ENCODE assay signal across 13 cellular contexts in genomic region chr1:156486421-156487344, GRCh38. TPM values are rescaled to one million over a fixed set of nuclear protein-coding genes. Genes with fewer than 3 reads are reported as not detected.
DNase-seq lines count a peak whose midpoint lies in the region; ATAC-seq and TF ChIP-seq lines count a peak whose summit lies in the region.
"Had no signal": no experiment of that assay in that cellular context is flagged by ENCODE, and none has a peak within 500 bp of the region (broad histone marks: within the 10 kb centered on the region; RNA-seq: fewer than 3 reads in every experiment).

No MANE protein-coding gene starts in this region.

- TF ChIP-seq POLR2A in uterus (IDR thresholded peaks at IDR 0.05) = no peak

- H3K27ac ChIP-seq in right atrium auricular region = peak overlapping the region; percentile 97 to 100
- peak overlapping the region; percentile 19 to 100 for H3K27ac ChIP-seq in uterus
- H3K27ac ChIP-seq: SJSA1 had no signal

- POLR2A ChIA-PET in activated CD8-positive, alpha-beta T cell treated with anti-CD3 and anti-CD28 coated beads for 36 hours (lab: Charles Lee) = interaction anchor here (1.5 to 15.0 kb wide), 2 partner anchors 13 to 106 kb away, joined by 6 to 245 read pairs; partner anchors contain the start of genes MEF2D and NAXE

- no peaks in the 10 kb centered on the region for H3K9me3 ChIP-seq in right atrium auricular region
- no peaks in the 10 kb centered on the region for H3K9me3 ChIP-seq in uterus
- H3K9me3 ChIP-seq: SJSA1 had no signal

- peaks cover 27% of the 10 kb centered on the region for H3K36me3 ChIP-seq in right atrium auricular region
- H3K36me3 ChIP-seq in uterus = no peaks in the 10 kb centered on the region

- H3K27me3 ChIP-seq in right atrium auricular region (no peaks in the 10 kb centered on the region), uterus (no peaks in the 10 kb centered on the region)
- H3K27me3 ChIP-seq: SJSA1 had no signal

- no peaks in the 10 kb centered on the region for H3K9me3 Mint-ChIP-seq in activated CD8-positive, alpha-beta T cell treated with anti-CD3 and anti-CD28 coated beads for 36 hours
- no peaks in the 10 kb centered on the region for H3K9me3 Mint-ChIP-seq in immature natural killer cell

- H3K36me3 Mint-ChIP-seq in activated CD8-positive, alpha-beta T cell treated with anti-CD3 and anti-CD28 coated beads for 36 hours (ENCODE audit: low read depth) = peaks cover 18% of the 10 kb centered on the region
- H3K36me3 Mint-ChIP-seq in immature natural killer cell = peaks cover 0 to 7% (median 0%) of the 10 kb centered on the region in 3 donors

- no peak for ATAC-seq in Right ventricle myocardium inferior
- no peak for ATAC-seq in activated CD8-positive, alpha-beta T cell treated with anti-CD3 and anti-CD28 coated beads for 36 hours
- no peak for ATAC-seq in activated CD4-positive, CD25-positive, alpha-beta regulatory T cell treated with anti-CD3 and anti-CD28 coated beads, Interleukin-2, amount 50 U/mL, for 24 hours

- DNase-seq in right atrium auricular region (ENCODE audit: low spot score) (no peak), Right ventricle myocardium inferior (ENCODE audit: missing footprints) (no peak), immature natural killer cell (no peak), uterus (no peak), NCI-H187 (lab: John Stamatoyannopoulos, UW) (no peak), mesenteric fat pad (ENCODE audit: low spot score) (no peak)
- no peak for DNase-seq in activated CD8-positive, alpha-beta T cell treated with anti-CD3 and anti-CD28 coated beads for 36 hours
- DNase-seq: activated CD8-positive, alpha-beta memory T cell treated with anti-CD3 and anti-CD28 coated beads, Interleukin-2, amount 50 U/mL, for 4 hours; foreskin fibroblast; NCI-H2081 had no signal

- CTCF ChIA-PET in activated CD8-positive, alpha-beta T cell treated with anti-CD3 and anti-CD28 coated beads for 36 hours (lab: Charles Lee) = interaction anchor here (0.8 to 14.3 kb wide), 8 partner anchors 14 to 137 kb away, joined by 3 to 220 read pairs (median 3); partner anchors contain the start of genes GPATCH4, MEF2D and NAXE

- H3K27me3 Mint-ChIP-seq in activated CD8-positive, alpha-beta T cell treated with anti-CD3 and anti-CD28 coated beads for 36 hours = no peaks in the 10 kb centered on the region
- H3K27me3 Mint-ChIP-seq in immature natural killer cell (ENCODE audit: low read depth in 3 of 3) = peaks cover 18 to 35% (median 21%) of the 10 kb centered on the region in 3 donors

- no peak overlapping the region for H3K4me3 ChIP-seq in right atrium auricular region
- H3K4me3 ChIP-seq in uterus = no peak overlapping the region
- H3K4me3 ChIP-seq: lung, SJSA1 had no signal

- no peak for TF ChIP-seq CTCF in right atrium auricular region (IDR thresholded peaks at IDR 0.05)
- TF ChIP-seq CTCF in activated CD8-positive, alpha-beta T cell treated with anti-CD3 and anti-CD28 coated beads for 36 hours (IDR thresholded peaks at IDR 0.05) = no peak
- no peak for TF ChIP-seq CTCF in uterus (IDR thresholded peaks at IDR 0.05)

- H3K27ac Mint-ChIP-seq in activated CD8-positive, alpha-beta T cell treated with anti-CD3 and anti-CD28 coated beads for 36 hours = peak overlapping the region; percentile 86
- peak overlapping the region; percentile 92 to 97 (median 93) for H3K27ac Mint-ChIP-seq in immature natural killer cell

- intact Hi-C loops in Right ventricle myocardium inferior (cut with DNase I) = no loop called here
- intact Hi-C loops in activated CD8-positive, alpha-beta T cell treated with anti-CD3 and anti-CD28 coated beads for 36 hours (cut with micrococcal nuclease) = no loop called here
- intact Hi-C loops in uterus (cut with DNase I; ENCODE audit: low total_unique reads) = no loop called here

- no peak overlapping the region for H3K4me3 Mint-ChIP-seq in activated CD8-positive, alpha-beta T cell treated with anti-CD3 and anti-CD28 coated beads for 36 hours
- peak overlapping the region in 2 of 5 donors; percentile 21 to 67 for H3K4me3 Mint-ChIP-seq in immature natural killer cell

- H3K4me1 Mint-ChIP-seq in activated CD8-positive, alpha-beta T cell treated with anti-CD3 and anti-CD28 coated beads for 36 hours (ENCODE audit: low read depth) = peaks cover 75% of the 10 kb centered on the region
- peaks cover 89 to 96% of the 10 kb centered on the region in 2 donors for H3K4me1 Mint-ChIP-seq in immature natural killer cell

- H3K4me1 ChIP-seq in right atrium auricular region (peaks cover 3 to 96% of the 10 kb centered on the region in 2 donors), uterus (peaks cover 3 to 41% of the 10 kb centered on the region in 2 donors)

RNA-seq across cellular contexts. Expression of gene MEF2D, which starts 13.9 kb away (rescaled TPM):
- total RNA-seq in right atrium auricular region = 100 to 1,000 TPM in 1 of 2 donors, 10 to 100 TPM in 1; 80.1 to 104 TPM
- total RNA-seq in Right ventricle myocardium inferior = 99.7 TPM
- total RNA-seq in activated CD8-positive, alpha-beta T cell treated with anti-CD3 and anti-CD28 coated beads for 36 hours = 10 to 100 TPM; 35.3 to 35.8 TPM
- polyA plus RNA-seq in immature natural killer cell = 10 to 100 TPM in 1 of 3 donors, 1 to 10 TPM in 2; 5.0 to 22.8 (median 6.0) TPM
- 100 to 1,000 TPM in 1 of 4 donors, 10 to 100 TPM in 2, 1 to 10 TPM in 1; 8.4 to 101 (median 35.1) TPM for total RNA-seq in uterus
- 38.7 TPM for total RNA-seq in mesenteric fat pad
